In the genomic region with DNA sequence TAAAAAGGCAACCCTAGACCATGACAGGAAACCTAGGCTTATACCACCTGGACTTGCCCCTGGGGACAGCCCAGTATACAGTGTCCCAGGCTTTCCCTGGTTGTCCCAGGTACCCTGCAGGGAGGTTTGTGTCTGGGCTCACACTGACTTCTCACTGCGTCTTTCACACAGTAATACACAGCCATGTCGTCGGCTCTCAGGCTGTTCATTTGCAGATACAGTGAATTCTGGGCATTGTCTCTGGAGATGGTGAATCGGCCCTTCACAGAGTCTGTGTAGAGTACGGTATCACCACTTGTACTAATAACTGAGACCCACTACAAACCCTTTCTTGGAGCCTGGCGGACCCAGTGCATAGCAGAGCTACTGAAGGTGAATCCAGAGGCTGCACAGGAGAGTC, we compare ENCODE assay signal across 3 cellular contexts.
DNase-seq lines count a peak whose midpoint lies in the region; ATAC-seq and TF ChIP-seq lines count a peak whose summit lies in the region.
"Not testable (repeated sequence)": the region's sequence is repeated elsewhere in the genome, so short reads cannot be mapped to it uniquely, and the experiment has no call there.

No MANE protein-coding gene starts in this region.

- H3K27me3 ChIP-seq in BLaER1; DND-41 (ENCODE audit: insufficient read depth, low read length, poor library complexity): not testable (repeated sequence)
- peaks cover 0 to 19% (median 0%) of the 10 kb centered on the region in 4 donors for H3K27me3 ChIP-seq in esophagus muscularis mucosa

- H3K4me1 ChIP-seq in BLaER1, result peaks cover 16% of the 10 kb centered on the region
- peaks cover 19% of the 10 kb centered on the region for H3K4me1 ChIP-seq in DND-41 (ENCODE audit: insufficient read depth, low read length)
- H3K4me1 ChIP-seq in esophagus muscularis mucosa, result not testable (repeated sequence)

- 33% methylated on average over 1 of the region's 6 CpGs for WGBS in esophagus muscularis mucosa

- peak overlapping the region; percentile 28; the same call in 1 of the 2 replicates for H3K4me2 ChIP-seq in BLaER1
- H3K4me2 ChIP-seq in DND-41 (ENCODE audit: insufficient read depth, low read length), result not testable (repeated sequence)

- H4K20me1 ChIP-seq in BLaER1; DND-41 (ENCODE audit: insufficient read depth, low read length): not testable (repeated sequence)

- not testable (repeated sequence) for H3K79me2 ChIP-seq in DND-41 (ENCODE audit: insufficient read depth, low read length)

- DNase-seq in DND-41, result not testable (repeated sequence)
- peak; percentile 92 for DNase-seq in esophagus muscularis mucosa (ENCODE audit: extremely low spot score)

- H3K9ac ChIP-seq in BLaER1; DND-41 (ENCODE audit: low read depth, low read length): not testable (repeated sequence)

- H3K27ac ChIP-seq in BLaER1; esophagus muscularis mucosa (replicated peaks in 1 of 4): not testable (repeated sequence)
- peak overlapping the region; percentile 53; the same call in 1 of the 2 replicates for H3K27ac ChIP-seq in DND-41 (ENCODE audit: low read length)

- not testable (repeated sequence) for TF ChIP-seq CTCF in DND-41 (IDR thresholded peaks at IDR 0.05; ENCODE audit: borderline replicate concordance, extremely low read depth, low read length, poor library complexity, severe bottlenecking); esophagus muscularis mucosa (IDR thresholded peaks at IDR 0.05)

- not testable (repeated sequence) for TF ChIP-seq EP300 in esophagus muscularis mucosa (IDR thresholded peaks at IDR 0.05)

- intact Hi-C loops in esophagus muscularis mucosa (cut with DNase I), result not testable (repeated sequence)

- H3K4me3 ChIP-seq in BLaER1; DND-41 (ENCODE audit: low read depth in 1 of 2, low read length in 2 of 2); esophagus muscularis mucosa: not testable (repeated sequence)

- not testable (repeated sequence) for H3K36me3 ChIP-seq in BLaER1; DND-41 (ENCODE audit: insufficient read depth, low read length); esophagus muscularis mucosa

- ATAC-seq in DND-41 (ENCODE audit: insufficient read depth, low read depth), result peak; percentile 54

- not testable (repeated sequence) for H3K9me3 ChIP-seq in BLaER1; DND-41 (ENCODE audit: insufficient read depth, low read length, severe bottlenecking); esophagus muscularis mucosa

- TF ChIP-seq POLR2A in esophagus muscularis mucosa (IDR thresholded peaks at IDR 0.05; ENCODE audit: low read depth), result not testable (repeated sequence)

- not testable (repeated sequence) for H2AFZ ChIP-seq in DND-41 (ENCODE audit: low read depth, low read length)
